16 cellular contexts compared by ENCODE assay signal in the genomic region with DNA sequence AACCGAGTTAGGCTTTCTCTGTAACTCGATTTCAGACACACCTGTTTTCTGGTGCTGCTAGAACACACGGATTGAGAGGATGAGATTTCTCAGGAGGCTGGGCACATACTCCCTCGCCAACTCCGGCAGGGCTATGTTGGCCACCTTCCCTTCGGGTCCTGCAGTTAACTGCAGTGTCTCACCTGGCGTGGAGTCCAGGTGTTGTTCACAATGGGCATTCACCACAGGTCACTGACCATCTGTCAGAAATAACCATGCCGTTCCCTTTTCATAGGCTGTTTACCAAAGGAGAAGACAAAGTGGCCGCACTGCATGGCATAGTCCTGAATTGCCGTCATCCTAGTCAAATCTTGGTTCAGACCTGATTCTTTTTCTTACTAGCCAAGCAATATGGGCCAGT. TPM values are rescaled to one million over a fixed set of nuclear protein-coding genes. Genes with fewer than 3 reads are reported as not detected.
"Had no signal": no experiment of that assay in that cellular context is flagged by ENCODE, and none has a peak within 500 bp of the region (broad histone marks: within the 10 kb centered on the region; RNA-seq: fewer than 3 reads in every experiment).

No MANE protein-coding gene starts in this region.

- H3K36me3 ChIP-seq: cardiac muscle cell, esophagus squamous epithelium, right atrium auricular region, transverse colon had no signal

- H3K9me3 ChIP-seq: esophagus squamous epithelium, left ventricle myocardium inferior, right atrium auricular region, transverse colon had no signal

- H3K27ac ChIP-seq: cardiac muscle cell, esophagus squamous epithelium, hepatocyte, left ventricle myocardium inferior, right atrium auricular region, transverse colon had no signal

- ATAC-seq: naive thymus-derived CD8-positive, alpha-beta T cell had no signal

- H3K4me3 Mint-ChIP-seq: naive thymus-derived CD8-positive, alpha-beta T cell; T-helper 2 cell treated with Interferon-gamma antibody and Interleukin-4, amounts not matched to agents 5 μg/mL and 100 μg/mL, for 36 hours had no signal

- H3K4me3 ChIP-seq: cardiac muscle cell, esophagus squamous epithelium, hepatocyte, left ventricle myocardium inferior, right atrium auricular region, transverse colon had no signal

- DNase-seq: activated naive CD4-positive, alpha-beta T cell treated with anti-CD3 and anti-CD28 coated beads, Interleukin-2, amount 50 U/mL, for 16 hours; activated T-cell treated with anti-CD3 and anti-CD28 coated beads, Interleukin-2, amount 50 U/mL, for 1 hour; effector CD4-positive, alpha-beta T cell; esophagus squamous epithelium; kidney; left ventricle myocardium inferior; naive thymus-derived CD8-positive, alpha-beta T cell; small intestine; stimulated activated CD4-positive, alpha-beta T cell treated with anti-CD3 and anti-CD28 coated beads, Interleukin-4, amount 100 ng/mL, for 24 hours; stimulated activated naive CD4-positive, alpha-beta T cell; transverse colon had no signal

- H3K36me3 Mint-ChIP-seq: naive thymus-derived CD8-positive, alpha-beta T cell had no signal

- H3K9me3 Mint-ChIP-seq: naive thymus-derived CD8-positive, alpha-beta T cell; T-helper 2 cell treated with Interferon-gamma antibody and Interleukin-4, amounts not matched to agents 5 μg/mL and 100 μg/mL, for 36 hours had no signal

RNA-seq across cellular contexts. Expression of a gene that starts 5.5 kb away (rescaled TPM):
- total RNA-seq: glomerular endothelial cell had no signal
